Comparison of ENCODE assay signal across 7 cellular contexts in genomic region chrX:49106296-49106695, GRCh38. TPM values are rescaled to one million over a fixed set of nuclear protein-coding genes. Genes with fewer than 3 reads are reported as not detected.
"Had no signal": no experiment of that assay in that cellular context is flagged by ENCODE, and none has a peak within 500 bp of the region (broad histone marks: within the 10 kb centered on the region; RNA-seq: fewer than 3 reads in every experiment).

No MANE protein-coding gene starts in this region.

- FAIRE-seq: H1, H54 had no signal

- H3K36me3 Mint-ChIP-seq: IgD-negative memory B cell had no signal

- H3K27me3 Mint-ChIP-seq: IgD-negative memory B cell had no signal

- H2AFZ ChIP-seq: GM23338 had no signal

- H3K4me3 ChIP-seq: GM23338 had no signal

- H3K9me3 Mint-ChIP-seq: GM23338, IgD-negative memory B cell had no signal

- H3K4me2 ChIP-seq: GM23338 had no signal

- H3K4me3 Mint-ChIP-seq: GM23338, H9, IgD-negative memory B cell had no signal

- H3K27ac ChIP-seq: HL-60 had no signal

- H3K27ac Mint-ChIP-seq: GM23338, H9 had no signal

RNA-seq across cellular contexts. Expression of gene MAGIX, which starts 56.3 kb away (rescaled TPM):
- total RNA-seq: HT1080 had no signal
